9 cellular contexts compared by ENCODE assay signal in the genomic region with DNA sequence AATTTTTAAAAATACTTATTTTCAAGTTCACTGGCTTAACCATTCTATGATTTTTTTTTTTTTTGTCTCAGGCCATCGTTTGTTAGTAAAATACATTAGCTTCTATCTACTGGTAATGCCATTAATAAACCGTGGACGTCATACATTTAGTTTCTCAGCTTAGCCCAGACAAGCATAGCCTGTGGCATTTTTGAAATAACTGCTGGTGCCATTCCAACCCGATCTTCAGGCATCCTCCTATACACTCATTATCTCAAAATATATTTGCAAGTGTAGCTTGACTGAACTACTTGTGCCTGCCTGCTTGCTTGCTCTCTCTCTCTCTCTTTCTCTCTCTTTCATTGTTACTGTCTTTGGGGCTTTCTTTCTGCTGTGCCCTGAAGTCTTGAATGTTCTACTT.
"Had no signal": no experiment of that assay in that cellular context is flagged by ENCODE, and none has a peak within 500 bp of the region (broad histone marks: within the 10 kb centered on the region; RNA-seq: fewer than 3 reads in every experiment).

No MANE protein-coding gene starts in this region.

- H3K4me2 ChIP-seq: GM23338 had no signal

- H2AFZ ChIP-seq: GM23338 had no signal

- H3K4me1 Mint-ChIP-seq: GM23338, H9, IgD-negative memory B cell had no signal

- H3K4me3 ChIP-seq: GM23338 had no signal

- H3K27ac Mint-ChIP-seq: GM23338, H9, HFFc6, IgD-negative memory B cell had no signal

- FAIRE-seq: H1, H54, HTR-8/SVneo had no signal

- H3K4me3 Mint-ChIP-seq: GM23338, H9, HFFc6, IgD-negative memory B cell had no signal

- H3K9me3 Mint-ChIP-seq: GM23338, H9, HFFc6, IgD-negative memory B cell had no signal

- DNase-seq: H9, HFFc6, KBM-7 had no signal

- ATAC-seq: GM23338, HCT116 had no signal

- H3K36me3 Mint-ChIP-seq: IgD-negative memory B cell had no signal
